1 cellular context compared by ENCODE assay signal in the genomic region with DNA sequence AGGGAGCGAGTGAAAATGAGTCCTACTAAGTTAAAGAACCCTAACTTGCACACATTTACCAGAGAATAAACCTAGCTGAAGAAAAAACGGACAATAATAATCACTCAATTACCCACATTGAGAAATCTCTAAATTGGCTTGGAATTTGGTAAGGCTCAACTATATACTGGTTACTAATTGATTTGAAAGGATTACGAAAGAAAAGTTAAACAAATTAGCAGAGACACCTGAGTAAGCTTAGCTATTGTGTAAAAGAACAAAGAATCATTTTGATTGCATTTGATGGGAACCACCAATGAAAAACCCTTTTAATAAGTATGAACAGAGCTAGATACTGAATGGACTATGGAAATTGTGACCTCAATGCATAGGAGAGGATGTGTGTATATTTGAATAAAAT.
TF ChIP-seq lines count a peak whose summit lies in the region.

No MANE protein-coding gene starts in this region.

TF ChIP-seq in WTC11, 78 proteins besides CTCF, POLR2A, EP300 and RAD21 (continued from another document):
- no peak for TF ChIP-seq ZNF138 (CRISPR knock-in tag; conservative IDR thresholded peaks at IDR 0.05)
- TF ChIP-seq RORB (CRISPR knock-in tag; IDR thresholded peaks at IDR 0.05): no peak
- TF ChIP-seq KAT7 (CRISPR knock-in tag; IDR thresholded peaks at IDR 0.05; ENCODE audit: borderline replicate concordance): no peak
- TF ChIP-seq TP53 (CRISPR knock-in tag; IDR thresholded peaks at IDR 0.05): no peak
- TF ChIP-seq ZBTB21 (CRISPR knock-in tag; IDR thresholded peaks at IDR 0.05; ENCODE audit: borderline replicate concordance): no peak
- no peak for TF ChIP-seq RELA (CRISPR knock-in tag; IDR thresholded peaks at IDR 0.05; ENCODE audit: borderline replicate concordance)
- TF ChIP-seq NR2C2 (CRISPR knock-in tag; IDR thresholded peaks at IDR 0.05): no peak
- no peak for TF ChIP-seq USF2 (CRISPR knock-in tag; IDR thresholded peaks at IDR 0.05)
- no peak for TF ChIP-seq JUN (CRISPR knock-in tag; IDR thresholded peaks at IDR 0.05)
